In the genomic region with DNA sequence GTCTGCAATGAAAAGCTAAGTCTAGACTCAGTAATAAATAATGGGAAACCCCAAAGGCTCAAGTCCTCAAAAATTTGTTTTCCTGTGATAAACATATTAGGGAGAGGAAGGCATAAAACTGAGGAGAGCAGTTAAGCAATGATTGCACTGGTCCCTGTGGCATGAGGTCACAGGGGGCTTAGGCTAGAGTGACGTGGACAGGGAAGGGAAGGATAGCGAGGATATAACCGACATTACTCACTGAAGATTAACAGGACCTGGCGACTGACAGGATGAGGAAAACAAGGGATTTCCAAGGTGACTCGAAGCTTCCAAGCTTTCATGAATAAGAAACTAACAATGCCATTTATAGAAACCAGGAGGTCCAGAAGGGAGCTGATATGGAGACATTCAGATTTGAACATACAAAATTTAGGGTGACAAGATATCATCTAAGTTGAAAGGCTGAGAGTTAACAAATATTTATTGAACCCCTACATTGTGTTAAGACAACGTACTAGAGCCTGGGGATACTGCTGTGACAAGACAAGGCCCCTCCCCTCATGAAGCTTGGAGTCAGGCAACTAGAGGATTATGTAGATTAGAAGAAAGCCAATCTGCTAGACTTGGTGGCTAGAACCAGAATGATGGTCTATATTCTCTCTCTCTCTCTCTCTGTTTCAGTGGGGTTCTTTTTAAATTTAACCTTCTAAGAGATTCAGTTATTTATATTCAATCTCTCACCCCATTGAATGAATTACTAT, we compare ENCODE assay signal across 20 cellular contexts. TPM values are rescaled to one million over a fixed set of nuclear protein-coding genes. Genes with fewer than 3 reads are reported as not detected.
DNase-seq lines count a peak whose midpoint lies in the region; TF ChIP-seq lines count a peak whose summit lies in the region.
"Had no signal": no experiment of that assay in that cellular context is flagged by ENCODE, and none has a peak within 500 bp of the region (broad histone marks: within the 10 kb centered on the region; RNA-seq: fewer than 3 reads in every experiment).

No MANE protein-coding gene starts in this region.

- no peaks in the 10 kb centered on the region for H3K27me3 Mint-ChIP-seq in activated naive CD8-positive, alpha-beta T cell treated with anti-CD3 and anti-CD28 coated beads for 36 hours
- peaks cover 1 to 2% (median 2%) of the 10 kb centered on the region in 3 donors for H3K27me3 Mint-ChIP-seq in CD14-positive monocyte (ENCODE audit: low read depth in 3 of 3)

- H3K27me3 ChIP-seq in hepatocyte, result no peaks in the 10 kb centered on the region
- H3K27me3 ChIP-seq: suprapubic skin, vagina had no signal

- H3K36me3 ChIP-seq in hepatocyte (replicated peaks; ENCODE audit: insufficient read depth, low read depth), result no peaks in the 10 kb centered on the region
- H3K36me3 ChIP-seq: suprapubic skin, vagina had no signal

- DNase-seq in HS-5 (ENCODE audit: low read depth), result peak; percentile 41
- peak; percentile 90 for DNase-seq in amniotic epithelial cell (ENCODE audit: low read depth)
- DNase-seq in hepatocyte (ENCODE audit: low spot score), result peak; percentile 21
- peak; percentile 14 for DNase-seq in skeletal muscle cell (ENCODE audit: low read depth)
- no peak for DNase-seq in activated naive CD8-positive, alpha-beta T cell treated with anti-CD3 and anti-CD28 coated beads for 36 hours
- DNase-seq in NCI-H146 treated with DMSO at 0.1 percent for 48 hours (lab: John Stamatoyannopoulos, UW; ENCODE audit: unreplicated experiment), result no peak
- DNase-seq in CD14-positive monocyte (ENCODE audit: low spot score), result no peak
- DNase-seq: activated CD4-positive, alpha-beta T cell treated with anti-CD3 and anti-CD28 coated beads, Interleukin-2, amount 50 U/mL, for 1 hour; CD8-positive, alpha-beta T cell; erythroblast; glutamatergic neuron; midbrain; NCI-H1105 treated with DMSO at 0.1 percent for 48 hours; NCI-H2081 treated with DMSO at 0.1 percent for 48 hours had no signal

- H3K27ac ChIP-seq in hepatocyte, result no peak overlapping the region
- H3K27ac ChIP-seq: suprapubic skin, vagina had no signal

- no peaks in the 10 kb centered on the region for H4K20me1 ChIP-seq in hepatocyte (ENCODE audit: insufficient read depth, poor library complexity, severe bottlenecking)

- no peaks in the 10 kb centered on the region for H3K4me1 Mint-ChIP-seq in activated naive CD8-positive, alpha-beta T cell treated with anti-CD3 and anti-CD28 coated beads for 36 hours
- H3K4me1 Mint-ChIP-seq in CD14-positive monocyte, result no peaks in the 10 kb centered on the region
- H3K4me1 Mint-ChIP-seq: nephron had no signal

- H3K9me3 Mint-ChIP-seq in activated naive CD8-positive, alpha-beta T cell treated with anti-CD3 and anti-CD28 coated beads for 36 hours, result no peaks in the 10 kb centered on the region
- no peaks in the 10 kb centered on the region for H3K9me3 Mint-ChIP-seq in CD14-positive monocyte
- H3K9me3 Mint-ChIP-seq: activated naive CD4-positive, alpha-beta T cell treated with anti-CD3 and anti-CD28 coated beads, Interleukin-2, amount 50 U/mL, for 72 hours; CD8-positive, alpha-beta T cell; nephron; T-helper 1 cell treated with Interleukin-12 subunit alpha and Interleukin-12 subunit beta and Interleukin-4 antibody, amounts not matched to agents 30 μg/mL and 1 μg/mL, for 36 hours had no signal

- WGBS in hepatocyte (ENCODE audit: low lambda C conversion rate, missing lambda C conversion rate), result 64% methylated on average over 6 of the region's 6 CpGs

- no peaks in the 10 kb centered on the region for H3K79me2 ChIP-seq in hepatocyte

- H3K4me3 ChIP-seq in hepatocyte (no peak overlapping the region), skeletal muscle cell (ENCODE audit: low read depth, low read length) (no peak overlapping the region)
- H3K4me3 ChIP-seq: GM12878, suprapubic skin, vagina had no signal

- TF ChIP-seq CTCF in hepatocyte (IDR thresholded peaks at IDR 0.05; ENCODE audit: poor library complexity) (no peak), CD14-positive monocyte (IDR thresholded peaks at IDR 0.05) (no peak)

- no peaks in the 10 kb centered on the region for H3K9me3 ChIP-seq in hepatocyte (ENCODE audit: low read depth)
- H3K9me3 ChIP-seq: suprapubic skin, vagina had no signal

- no peaks in the 10 kb centered on the region for H3K36me3 Mint-ChIP-seq in activated naive CD8-positive, alpha-beta T cell treated with anti-CD3 and anti-CD28 coated beads for 36 hours
- no peaks in the 10 kb centered on the region for H3K36me3 Mint-ChIP-seq in CD14-positive monocyte
- H3K36me3 Mint-ChIP-seq: activated naive CD4-positive, alpha-beta T cell treated with anti-CD3 and anti-CD28 coated beads, Interleukin-2, amount 50 U/mL, for 72 hours; CD8-positive, alpha-beta T cell had no signal

- no peaks in the 10 kb centered on the region for H3K4me1 ChIP-seq in hepatocyte (ENCODE audit: insufficient read depth)
- H3K4me1 ChIP-seq: suprapubic skin, vagina had no signal

- no peak overlapping the region for H2AFZ ChIP-seq in hepatocyte

- no peaks in the 10 kb centered on the region for H3K9me2 ChIP-seq in hepatocyte (replicated peaks; ENCODE audit: insufficient read depth)

- intact Hi-C loops in CD14-positive monocyte (cut with micrococcal nuclease), result no loop called here

- H3K4me3 Mint-ChIP-seq in activated naive CD8-positive, alpha-beta T cell treated with anti-CD3 and anti-CD28 coated beads for 36 hours, result no peak overlapping the region
- H3K4me3 Mint-ChIP-seq in CD14-positive monocyte, result no peak overlapping the region
- H3K4me3 Mint-ChIP-seq: CD8-positive, alpha-beta T cell; nephron; T-helper 1 cell treated with Interleukin-12 subunit alpha and Interleukin-12 subunit beta and Interleukin-4 antibody, amounts not matched to agents 30 μg/mL and 1 μg/mL, for 36 hours had no signal

- H3K4me2 ChIP-seq in hepatocyte, result no peak overlapping the region

- no peak overlapping the region for H3K27ac Mint-ChIP-seq in activated naive CD8-positive, alpha-beta T cell treated with anti-CD3 and anti-CD28 coated beads for 36 hours
- no peak overlapping the region for H3K27ac Mint-ChIP-seq in CD14-positive monocyte
- H3K27ac Mint-ChIP-seq: activated naive CD4-positive, alpha-beta T cell treated with anti-CD3 and anti-CD28 coated beads, Interleukin-2, amount 50 U/mL, for 72 hours; CD8-positive, alpha-beta T cell; nephron; T-helper 1 cell treated with Interleukin-12 subunit alpha and Interleukin-12 subunit beta and Interleukin-4 antibody, amounts not matched to agents 30 μg/mL and 1 μg/mL, for 36 hours had no signal

RNA-seq across cellular contexts. Expression of gene PKN2, which starts 33.2 kb away (rescaled TPM):
- total RNA-seq in hepatocyte, result 54.0 and 55.1 TPM in 2 replicates
- polyA plus RNA-seq in hepatocyte (16.4 and 16.8 TPM in 2 replicates), CD14-positive monocyte (1 to 10 TPM; 6.9 to 8.7 TPM)
- 10 to 100 TPM; 15.5 to 15.7 TPM for total RNA-seq in activated naive CD8-positive, alpha-beta T cell treated with anti-CD3 and anti-CD28 coated beads for 36 hours

Comparison
In these comparisons a context has a peak if more than half of its experiments do, and no peak if none do; other contexts are left out.
1. DNase-seq: peak in HS-5 (single experiment), amniotic epithelial cell (single experiment), hepatocyte (single experiment) and skeletal muscle cell (single experiment); none in activated naive CD8-positive, alpha-beta T cell treated with anti-CD3 and anti-CD28 coated beads for 36 hours (single experiment), NCI-H146 treated with DMSO at 0.1 percent for 48 hours (single experiment) and CD14-positive monocyte (single experiment).